Comparison of ENCODE assay signal across 25 cellular contexts in the genomic region with DNA sequence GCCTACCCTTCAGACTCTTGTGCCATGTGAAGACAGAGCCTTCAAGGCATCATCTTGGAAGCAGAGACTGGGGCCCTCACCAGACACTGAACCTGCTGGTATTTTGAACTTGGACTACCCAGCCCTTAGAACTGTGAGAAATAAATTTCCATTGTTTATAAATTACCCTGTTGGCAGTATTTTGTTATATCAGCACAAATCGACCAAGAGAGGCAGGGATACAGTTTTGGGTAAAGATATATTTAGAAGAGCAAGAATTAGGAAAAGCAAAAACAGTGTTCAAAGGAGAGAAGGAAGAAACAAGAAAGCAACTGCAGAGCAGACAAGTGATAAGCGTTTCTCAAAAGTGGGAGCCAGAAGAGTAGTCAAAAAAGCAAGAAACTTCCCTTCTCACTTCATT.
DNase-seq lines count a peak whose midpoint lies in the region; ATAC-seq, FAIRE-seq and TF ChIP-seq lines count a peak whose summit lies in the region.
"Had no signal": no experiment of that assay in that cellular context is flagged by ENCODE, and none has a peak within 500 bp of the region (broad histone marks: within the 10 kb centered on the region; RNA-seq: fewer than 3 reads in every experiment).

No MANE protein-coding gene starts in this region.

- H2BK5ac ChIP-seq in IMR-90 (ENCODE audit: low read depth, low read length, poor library complexity, severe bottlenecking) (no peak overlapping the region), mesendoderm (ENCODE audit: low read length) (no peak overlapping the region)

- no peak overlapping the region for H3K9ac ChIP-seq in IMR-90 (ENCODE audit: low read depth, low read length)
- H3K9ac ChIP-seq in mesendoderm (ENCODE audit: low read length), result no peak overlapping the region
- H3K9ac ChIP-seq: BLaER1 treated with 17β-estradiol and CSF1 and Interleukin-3, amounts not matched to agents 10 nM and 100 nM had no signal

- H3K4me3 ChIP-seq in A549, result no peak overlapping the region
- H3K4me3 ChIP-seq in IMR-90 (ENCODE audit: insufficient read depth, low read depth, low read length), result no peak overlapping the region
- H3K4me3 ChIP-seq in mesendoderm (ENCODE audit: low read length), result no peak overlapping the region
- H3K4me3 ChIP-seq: BLaER1 treated with 17β-estradiol and CSF1 and Interleukin-3, amounts not matched to agents 10 nM and 100 nM; GM12878 had no signal

- H3K79me2 ChIP-seq in mesendoderm (ENCODE audit: control insufficient read depth, insufficient read depth, low read length), result no peaks in the 10 kb centered on the region

- H2BK15ac ChIP-seq in IMR-90 (ENCODE audit: low read depth, low read length) (no peak overlapping the region), mesendoderm (replicated peaks; ENCODE audit: low read depth) (no peak overlapping the region)

- in situ Hi-C loops in IMR-90 (cut with MboI; ENCODE audit: low sequenced_read_pairs), result no loop called here

- H3K4me1 ChIP-seq in A549 (peaks cover 5% of the 10 kb centered on the region; the same call in 1 of the 3 replicates), IMR-90 (ENCODE audit: control insufficient read depth, insufficient read depth, low read length) (peaks cover 6% of the 10 kb centered on the region), mesendoderm (ENCODE audit: control insufficient read depth, low read depth, low read length) (no peaks in the 10 kb centered on the region)
- H3K4me1 ChIP-seq: BLaER1 treated with 17β-estradiol and CSF1 and Interleukin-3, amounts not matched to agents 10 nM and 100 nM had no signal

- TF ChIP-seq EP300 in A549 (IDR thresholded peaks at IDR 0.05), result no peak

- WGBS in A549 (ENCODE audit: missing lambda C conversion rate), result 32% methylated on average over 2 of the region's 2 CpGs
- WGBS in IMR-90 (ENCODE audit: extremely low coverage in 2 of 2, insufficient read length in 1 of 2), 2 experiments, result no CpG with 5 or more reads among the region's 2 CpGs
- no CpG with 5 or more reads among the region's 2 CpGs for WGBS in mesendoderm (ENCODE audit: extremely low coverage, insufficient coverage, low lambda C conversion rate)

- H3K36me3 Mint-ChIP-seq in activated CD4-positive, alpha-beta T cell treated with anti-CD3 and anti-CD28 coated beads, Interleukin-2, amount 10 ng/mL, durations not matched to agents 24 days and 14 days (ENCODE audit: low read depth), result no peaks in the 10 kb centered on the region
- H3K36me3 Mint-ChIP-seq: CD4-positive, alpha-beta memory T cell; CD4-positive, CD25-positive, alpha-beta regulatory T cell; CD8-positive, alpha-beta memory T cell had no signal

- TF ChIP-seq RAD21 in A549 (conservative IDR thresholded peaks at IDR 0.05 in 1 of 2, IDR thresholded peaks at IDR 0.05 in 1 of 2) (no peak), IMR-90 (IDR thresholded peaks at IDR 0.05; ENCODE audit: low read length) (no peak)

- H3K27ac Mint-ChIP-seq in activated CD4-positive, alpha-beta T cell treated with anti-CD3 and anti-CD28 coated beads, Interleukin-2, amount 10 ng/mL, durations not matched to agents 24 days and 14 days, result no peak overlapping the region
- H3K27ac Mint-ChIP-seq: B cell; CD4-positive, alpha-beta memory T cell; CD4-positive, CD25-positive, alpha-beta regulatory T cell; CD8-positive, alpha-beta memory T cell had no signal

- peaks cover 6% of the 10 kb centered on the region for H3K9me3 Mint-ChIP-seq in activated CD4-positive, alpha-beta T cell treated with anti-CD3 and anti-CD28 coated beads, Interleukin-2, amount 10 ng/mL, durations not matched to agents 24 days and 14 days

- no peak overlapping the region for H3K14ac ChIP-seq in IMR-90 (replicated peaks; ENCODE audit: low read depth, low read length)

- H3K9me1 ChIP-seq in IMR-90 (ENCODE audit: insufficient read depth, low read length), result peaks cover 2% of the 10 kb centered on the region; the same call in 1 of the 2 replicates

- H3K4ac ChIP-seq in IMR-90 (ENCODE audit: low read depth, low read length) (no peak overlapping the region), mesendoderm (ENCODE audit: low read depth, low read length) (no peak overlapping the region)

- H3K4me1 Mint-ChIP-seq in activated CD4-positive, alpha-beta T cell treated with anti-CD3 and anti-CD28 coated beads, Interleukin-2, amount 10 ng/mL, durations not matched to agents 24 days and 14 days, result no peaks in the 10 kb centered on the region
- H3K4me1 Mint-ChIP-seq: B cell; CD4-positive, alpha-beta memory T cell; CD4-positive, CD25-positive, alpha-beta regulatory T cell; CD8-positive, alpha-beta memory T cell had no signal

- H3K27ac ChIP-seq in A549 (no peak overlapping the region), IMR-90 (ENCODE audit: insufficient read depth, low read length) (no peak overlapping the region), mesendoderm (ENCODE audit: low read depth, low read length) (no peak overlapping the region)
- H3K27ac ChIP-seq: BLaER1 treated with 17β-estradiol and CSF1 and Interleukin-3, amounts not matched to agents 10 nM and 100 nM; C4-2B had no signal

- no peak overlapping the region for H4K8ac ChIP-seq in IMR-90 (ENCODE audit: low read depth in 2 of 2, low read length in 2 of 2)
- no peak overlapping the region for H4K8ac ChIP-seq in mesendoderm (ENCODE audit: low read depth, low read length)

- H3K27me3 ChIP-seq in IMR-90 (ENCODE audit: control insufficient read depth, insufficient read depth, low read length), result no peaks in the 10 kb centered on the region
- no peaks in the 10 kb centered on the region for H3K27me3 ChIP-seq in mesendoderm (ENCODE audit: insufficient read depth, low read length, poor library complexity)
- H3K27me3 ChIP-seq: BLaER1 treated with 17β-estradiol and CSF1 and Interleukin-3, amounts not matched to agents 10 nM and 100 nM had no signal

- H3K56ac ChIP-seq in IMR-90 (ENCODE audit: extremely low read depth, insufficient read depth, low read length) (no peak overlapping the region), mesendoderm (ENCODE audit: low read length) (peak overlapping the region; percentile 15)

- no peak overlapping the region for H2BK120ac ChIP-seq in IMR-90 (ENCODE audit: low read depth, low read length)
- no peak overlapping the region for H2BK120ac ChIP-seq in mesendoderm (ENCODE audit: low read depth, low read length)

- TF ChIP-seq POLR2A in A549 (IDR thresholded peaks at IDR 0.05; ENCODE audit: low read length), result no peak
- no peak for TF ChIP-seq POLR2A in IMR-90 (IDR thresholded peaks at IDR 0.05; ENCODE audit: low read depth, low read length)

- no peak overlapping the region for H4K91ac ChIP-seq in IMR-90 (ENCODE audit: insufficient read depth, low read depth, low read length)

- H4K5ac ChIP-seq in IMR-90 (ENCODE audit: low read depth, low read length) (no peak overlapping the region), mesendoderm (ENCODE audit: low read length) (no peak overlapping the region)

- no peak overlapping the region for H2AK9ac ChIP-seq in IMR-90 (replicated peaks; ENCODE audit: low read depth, low read length, poor library complexity)

- intact Hi-C loops in IMR-90 (cut with micrococcal nuclease), result no loop called here
- intact Hi-C loops in activated CD4-positive, alpha-beta T cell treated with anti-CD3 and anti-CD28 coated beads, Interleukin-2, amount 10 ng/mL, durations not matched to agents 24 days and 14 days (cut with micrococcal nuclease), result no loop called here

- no peak for FAIRE-seq in A549 (lab: Jason Lieb, UNC)
- FAIRE-seq: A204.1, GM12878, GM12892, GM18507 had no signal

- no peaks in the 10 kb centered on the region for H4K20me1 ChIP-seq in IMR-90 (ENCODE audit: insufficient read depth, low read length)
- H4K20me1 ChIP-seq: BLaER1 treated with 17β-estradiol and CSF1 and Interleukin-3, amounts not matched to agents 10 nM and 100 nM had no signal

- no peak for ATAC-seq in A549
- no peak for ATAC-seq in IMR-90 (ENCODE audit: low read depth)
- ATAC-seq: GM12878 had no signal

- dilution Hi-C loops in IMR-90 (cut with HindIII; ENCODE audit: low sequenced_read_pairs, unreplicated experiment), result no loop called here

- TF ChIP-seq CTCF in A549 (IDR thresholded peaks at IDR 0.05) (no peak), IMR-90 (conservative IDR thresholded peaks at IDR 0.05; ENCODE audit: low read depth, low read length) (no peak)

- no peak overlapping the region for H2BK20ac ChIP-seq in IMR-90 (ENCODE audit: low read depth, low read length)

- no TSS peak for BruUV-seq in IMR-90 (replicated peaks; lab: Mats Ljungman, UMichigan)

- POLR2A ChIA-PET in A549 (lab: Yijun Ruan, JAX) (no interaction called here), IMR-90 (lab: Charles Lee; ENCODE audit: unreplicated experiment) (no interaction called here)

- H2AFZ ChIP-seq in IMR-90 (replicated peaks; ENCODE audit: low read length, poor library complexity), result no peak overlapping the region

- no peaks in the 10 kb centered on the region for H3K27me3 Mint-ChIP-seq in activated CD4-positive, alpha-beta T cell treated with anti-CD3 and anti-CD28 coated beads, Interleukin-2, amount 10 ng/mL, durations not matched to agents 24 days and 14 days
- H3K27me3 Mint-ChIP-seq: B cell; CD4-positive, CD25-positive, alpha-beta regulatory T cell; CD8-positive, alpha-beta memory T cell had no signal

- H3K4me3 Mint-ChIP-seq in activated CD4-positive, alpha-beta T cell treated with anti-CD3 and anti-CD28 coated beads, Interleukin-2, amount 10 ng/mL, durations not matched to agents 24 days and 14 days, result no peak overlapping the region
- H3K4me3 Mint-ChIP-seq: B cell; CD4-positive, alpha-beta memory T cell; CD8-positive, alpha-beta memory T cell had no signal

- H3K9me3 ChIP-seq in A549 (no peaks in the 10 kb centered on the region), IMR-90 (ENCODE audit: control insufficient read depth, insufficient read depth, low read length) (peaks cover 2% of the 10 kb centered on the region)

- H3K79me1 ChIP-seq in IMR-90 (ENCODE audit: low read depth in 1 of 2, low read length in 2 of 2) (0 out of 4 replicates have a peak, but pooled peaks cover 0 to 1% of the 10 kb centered on the region in 2 experiments), mesendoderm (ENCODE audit: low read length) (no peaks in the 10 kb centered on the region)

- H2AK5ac ChIP-seq in IMR-90 (ENCODE audit: low read depth, low read length) (peak overlapping the region; percentile 61; the same call in 1 of the 2 replicates), mesendoderm (ENCODE audit: low read length) (no peak overlapping the region)

- H3K36me3 ChIP-seq in IMR-90 (ENCODE audit: control insufficient read depth, insufficient read depth, low read length), result peaks cover 2% of the 10 kb centered on the region; the same call in 1 of the 2 replicates
- no peaks in the 10 kb centered on the region for H3K36me3 ChIP-seq in mesendoderm (ENCODE audit: control insufficient read depth, insufficient read depth, low read length)
- H3K36me3 ChIP-seq: BLaER1 treated with 17β-estradiol and CSF1 and Interleukin-3, amounts not matched to agents 10 nM and 100 nM had no signal

- CTCF ChIA-PET in A549 (lab: Yijun Ruan, JAX) (no interaction called here), IMR-90 (lab: Yijun Ruan, JAX) (no interaction called here)

- H3K18ac ChIP-seq in IMR-90 (ENCODE audit: low read depth, low read length) (no peak overlapping the region), mesendoderm (ENCODE audit: low read length) (no peak overlapping the region)

- no peak overlapping the region for H3K23ac ChIP-seq in IMR-90 (ENCODE audit: low read depth, low read length)
- no peak overlapping the region for H3K23ac ChIP-seq in mesendoderm (ENCODE audit: low read length)

- DNase-seq in A549 (ENCODE audit: low read depth in 1 of 2, low spot score in 1 of 2) (no peak), IMR-90 (no peak), mesendoderm (no peak), NCI-H524 (lab: John Stamatoyannopoulos, UW) (no peak)
- DNase-seq in activated CD4-positive, alpha-beta T cell treated with anti-CD3 and anti-CD28 coated beads, Interleukin-2, amount 10 ng/mL, durations not matched to agents 24 days and 14 days, result no peak
- DNase-seq: 8988T; AML-193; CD4-positive, alpha-beta memory T cell; CD4-positive, CD25-positive, alpha-beta regulatory T cell; CD8-positive, alpha-beta memory T cell; COR-L47; DMS 273 treated with DMSO at 0.1 percent for 48 hours; DMS153; DMS53; DMS79; DND-41; EL; GDM1 had no signal

- H3K4me2 ChIP-seq in A549, result no peak overlapping the region
- no peak overlapping the region for H3K4me2 ChIP-seq in IMR-90 (ENCODE audit: low read depth, low read length)
- H3K4me2 ChIP-seq in mesendoderm (ENCODE audit: low read length), result no peak overlapping the region
- H3K4me2 ChIP-seq: BLaER1 treated with 17β-estradiol and CSF1 and Interleukin-3, amounts not matched to agents 10 nM and 100 nM had no signal
